In genomic region chr1:240833057-240833456, GRCh38 we compare ENCODE assay signal across 34 cellular contexts.
"Had no signal": no experiment of that assay in that cellular context is flagged by ENCODE, and none has a peak within 500 bp of the region (broad histone marks: within the 10 kb centered on the region; RNA-seq: fewer than 3 reads in every experiment).

No MANE protein-coding gene starts in this region.

- H3K36me3 ChIP-seq: ascending aorta, breast epithelium, Peyer's patch had no signal

- H3K27ac ChIP-seq: ascending aorta, body of pancreas, breast epithelium, Peyer's patch, VCaP had no signal

- H3K9me3 ChIP-seq: ascending aorta, body of pancreas, breast epithelium, Peyer's patch had no signal

- H3K27ac Mint-ChIP-seq: activated B cell treated with CpG ODN at 0.5 μM for 24 hours; activated CD4-positive, alpha-beta memory T cell treated with anti-CD3 and anti-CD28 coated beads for 36 hours; activated naive CD8-positive, alpha-beta T cell treated with anti-CD3 and anti-CD28 coated beads for 36 hours; activated T-cell treated with anti-CD3 and anti-CD28 coated beads, Interleukin-2, amount 50 U/mL, for 72 hours; activated T-helper 17 cell treated with anti-CD3 and anti-CD28 coated beads, Interleukin-2, amount 50 U/mL, for 72 hours had no signal

- H3K4me3 Mint-ChIP-seq: activated B cell treated with CpG ODN at 0.5 μM for 24 hours; activated CD4-positive, alpha-beta memory T cell treated with anti-CD3 and anti-CD28 coated beads for 36 hours; activated naive CD8-positive, alpha-beta T cell treated with anti-CD3 and anti-CD28 coated beads for 36 hours; activated T-cell treated with anti-CD3 and anti-CD28 coated beads, Interleukin-2, amount 50 U/mL, for 72 hours; activated T-helper 17 cell treated with anti-CD3 and anti-CD28 coated beads, Interleukin-2, amount 50 U/mL, for 72 hours had no signal

- DNase-seq: activated B cell treated with CpG ODN at 0.5 μM for 24 hours; activated CD4-positive, alpha-beta memory T cell treated with anti-CD3 and anti-CD28 coated beads for 36 hours; activated CD4-positive, alpha-beta T cell treated with anti-CD3 and anti-CD28 coated beads for 4 hours; activated CD4-positive, alpha-beta T cell treated with anti-CD3 and anti-CD28 coated beads, Interleukin-2, amount 50 U/mL, for 1 hour; activated CD4-positive, CD25-positive, alpha-beta regulatory T cell treated with anti-CD3 and anti-CD28 coated beads, Interleukin-2, amount 50 U/mL, for 72 hours; activated effector memory CD4-positive, alpha-beta T cell treated with anti-CD3 and anti-CD28 coated beads, Interleukin-2, amount 50 U/mL, for 16 hours; activated naive CD4-positive, alpha-beta T cell; activated naive CD4-positive, alpha-beta T cell treated with anti-CD3 and anti-CD28 coated beads, Interleukin-2, amount 50 U/mL, for 16 hours; activated naive CD8-positive, alpha-beta T cell treated with anti-CD3 and anti-CD28 coated beads for 36 hours; activated T-cell treated with anti-CD3 and anti-CD28 coated beads, Interleukin-2, amount 50 U/mL, for 1 hour; activated T-cell treated with anti-CD3 and anti-CD28 coated beads, Interleukin-2, amount 50 U/mL, for 72 hours; amygdala; body of pancreas; caudate nucleus; cerebellar nuclear complex; NCI-H1105; NCI-H1417 treated with DMSO at 0.1 percent for 48 hours; NCI-H187 treated with DMSO at 0.1 percent for 48 hours; NCI-H2081; NCI-H2171 treated with DMSO at 0.1 percent for 48 hours; NCI-H2227 treated with DMSO at 0.1 percent for 48 hours; NCI-H446; NCI-H510A treated with DMSO at 0.1 percent for 48 hours; NCI-H526 treated with DMSO at 0.1 percent for 48 hours; NCI-H774; Peyer's patch; Right ventricle myocardium superior; RPMI8226; SW 1271 had no signal

- H3K4me1 ChIP-seq: ascending aorta, body of pancreas, breast epithelium, Peyer's patch had no signal

- FAIRE-seq: K562 had no signal

- H3K4me1 Mint-ChIP-seq: activated B cell treated with CpG ODN at 0.5 μM for 24 hours; activated naive CD8-positive, alpha-beta T cell treated with anti-CD3 and anti-CD28 coated beads for 36 hours; activated T-helper 17 cell treated with anti-CD3 and anti-CD28 coated beads, Interleukin-2, amount 50 U/mL, for 72 hours had no signal

- ATAC-seq: activated T-cell treated with anti-CD3 and anti-CD28 coated beads, Interleukin-2, amount 50 U/mL, for 72 hours; activated T-helper 17 cell treated with anti-CD3 and anti-CD28 coated beads, Interleukin-2, amount 50 U/mL, for 72 hours; body of pancreas; K562 had no signal

- H3K36me3 Mint-ChIP-seq: activated CD4-positive, alpha-beta memory T cell treated with anti-CD3 and anti-CD28 coated beads for 36 hours; activated naive CD8-positive, alpha-beta T cell treated with anti-CD3 and anti-CD28 coated beads for 36 hours had no signal

- H3K27me3 ChIP-seq: ascending aorta, body of pancreas, breast epithelium, Peyer's patch had no signal

- H3K4me3 ChIP-seq: ascending aorta, body of pancreas, breast epithelium, K562, Peyer's patch had no signal

- H3K9me3 Mint-ChIP-seq: activated B cell treated with CpG ODN at 0.5 μM for 24 hours; activated CD4-positive, alpha-beta memory T cell treated with anti-CD3 and anti-CD28 coated beads for 36 hours; activated T-cell treated with anti-CD3 and anti-CD28 coated beads, Interleukin-2, amount 50 U/mL, for 72 hours; activated T-helper 17 cell treated with anti-CD3 and anti-CD28 coated beads, Interleukin-2, amount 50 U/mL, for 72 hours had no signal

- H3K27me3 Mint-ChIP-seq: activated B cell treated with CpG ODN at 0.5 μM for 24 hours; activated CD4-positive, alpha-beta memory T cell treated with anti-CD3 and anti-CD28 coated beads for 36 hours; activated naive CD8-positive, alpha-beta T cell treated with anti-CD3 and anti-CD28 coated beads for 36 hours; activated T-helper 17 cell treated with anti-CD3 and anti-CD28 coated beads, Interleukin-2, amount 50 U/mL, for 72 hours had no signal
